8 cellular contexts compared by ENCODE assay signal in genomic region chr12:48903982-48904411, GRCh38. TPM values are rescaled to one million over a fixed set of nuclear protein-coding genes. Genes with fewer than 3 reads are reported as not detected.
DNase-seq lines count a peak whose midpoint lies in the region; ATAC-seq and TF ChIP-seq lines count a peak whose summit lies in the region.

No MANE protein-coding gene starts in this region.

- H3K36me3 ChIP-seq in lung (ENCODE audit: control insufficient read depth in 2 of 2, insufficient read depth in 2 of 2, low read length in 2 of 2) = no peaks in the 10 kb centered on the region

- intact Hi-C loops in dorsolateral prefrontal cortex (cut with DNase I) = no loop called here

- DNase-seq in GM12865 (ENCODE audit: low read depth) (peak; percentile 85), NCI-H446 (lab: John Stamatoyannopoulos, UW) (peak; percentile 54 to 62), dorsolateral prefrontal cortex (peak; percentile 55 to 85 (median 74)), lung (ENCODE audit: low spot score) (peak; percentile 79)
- peak; percentile 85 to 90 for DNase-seq in activated CD4-positive, alpha-beta T cell treated with anti-CD3 and anti-CD28 coated beads, Interleukin-2, amount 50 U/mL, for 48 hours
- DNase-seq in stimulated activated CD4-positive, alpha-beta T cell treated with anti-CD3 and anti-CD28 coated beads, TNF-alpha, amount 100 ng/mL, for 24 hours (ENCODE audit: low read depth in 3 of 3) = peak; percentile 62 to 78 (median 75)

- peak overlapping the region in 1 of 59 donors; percentile 6 for H3K27ac ChIP-seq in dorsolateral prefrontal cortex
- H3K27ac ChIP-seq in lung (ENCODE audit: low read depth in 1 of 2, low read length in 1 of 2) = peak overlapping the region in 1 of 2 donors; percentile 30

- H3K9me3 ChIP-seq in lung (ENCODE audit: control insufficient read depth in 2 of 2, insufficient read depth in 1 of 2, low read length in 1 of 2) = no peaks in the 10 kb centered on the region

- no peak overlapping the region for H3K4me3 ChIP-seq in GM12865 (ENCODE audit: low read depth, low read length)
- peak overlapping the region; percentile 33 to 72 (median 59) for H3K4me3 ChIP-seq in dorsolateral prefrontal cortex
- H3K4me3 ChIP-seq in lung = no peak overlapping the region

- no peaks in the 10 kb centered on the region for H3K27me3 ChIP-seq in dorsolateral prefrontal cortex
- H3K27me3 ChIP-seq in lung (ENCODE audit: control insufficient read depth, insufficient read depth) = no peaks in the 10 kb centered on the region

- ATAC-seq in HG03045 (IDR thresholded peaks at IDR 0.05; ENCODE audit: unreplicated experiment) = peak; percentile 76
- peak; percentile 79 for ATAC-seq in lung (ENCODE audit: insufficient read depth, low FRiP score)
- ATAC-seq in HG03571 (IDR thresholded peaks at IDR 0.05; ENCODE audit: unreplicated experiment) = no peak

- TF ChIP-seq CTCF in GM12865 (IDR thresholded peaks at IDR 0.05; ENCODE audit: insufficient read depth, low read depth, low read length, missing control alignments) (peak; percentile 65), dorsolateral prefrontal cortex (IDR thresholded peaks at IDR 0.05 in 54 of 56, conservative IDR thresholded peaks at IDR 0.05 in 2 of 56; ENCODE audit: low read depth in 1 of 56, partially characterized antibody in 56 of 56) (peak in 55 of 56 donors; percentile 42 to 77 (median 62)), lung (IDR thresholded peaks at IDR 0.05; ENCODE audit: control extremely low read depth, extremely low read depth) (peak; percentile 56)

- peaks cover 2 to 5% of the 10 kb centered on the region in 2 donors for H3K4me1 ChIP-seq in lung (ENCODE audit: control insufficient read depth in 2 of 2, insufficient read depth in 2 of 2, low read length in 2 of 2)

- 0 to 3% methylated on average over 19 of the region's 19 CpGs for WGBS in lung, 2 donors

RNA-seq across cellular contexts. Expression of gene FKBP11, which starts 21.3 kb away (rescaled TPM):
- total RNA-seq in dorsolateral prefrontal cortex (10 to 100 TPM; 12.6 to 42.0 (median 28.8) TPM), lung (10 to 100 TPM; 13.1 to 61.1 TPM)
- 10 to 100 TPM; 65.0 to 69.9 TPM for polyA plus RNA-seq in lung

RNA-seq across cellular contexts. Expression of gene RND1, which starts 38.3 kb away (rescaled TPM):
- total RNA-seq in dorsolateral prefrontal cortex (100 to 1,000 TPM in 1 of 120 experiments, 10 to 100 TPM in 119; 15.3 to 117 (median 55.5) TPM), lung (1 to 10 TPM; 5.3 to 8.6 TPM)
- 10 to 100 TPM; 22.0 to 80.5 TPM for polyA plus RNA-seq in lung

RNA-seq across cellular contexts. Expression of gene DDX23, which starts 52.0 kb away (rescaled TPM):
- 10 to 100 TPM; 43.5 to 81.2 (median 57.8) TPM for total RNA-seq in dorsolateral prefrontal cortex
- 10 to 100 TPM; 62.9 to 86.7 TPM for total RNA-seq in lung
- polyA plus RNA-seq in lung = 10 to 100 TPM; 36.6 to 60.5 TPM

RNA-seq across cellular contexts. Expression of gene ARF3, which starts 53.3 kb away (rescaled TPM):
- total RNA-seq in dorsolateral prefrontal cortex = 100 to 1,000 TPM; 265 to 726 (median 526) TPM
- total RNA-seq in lung = 100 to 1,000 TPM in 1 of 2 donors, 10 to 100 TPM in 1; 37.9 to 194 TPM
- 100 to 1,000 TPM; 104 to 118 TPM for polyA plus RNA-seq in lung

Comparison
In these comparisons a context has a peak if more than half of its experiments do, and no peak if none do; other contexts are left out.
1. H3K4me3 ChIP-seq: peak in dorsolateral prefrontal cortex (59 of 59); none in GM12865 (single experiment) and lung (single experiment).
2. Peak in every context shown above with its lines, with median percentiles within 50 percentile points of each other: DNase-seq and CTCF ChIP-seq.